8 cellular contexts compared by ENCODE assay signal in the genomic region with DNA sequence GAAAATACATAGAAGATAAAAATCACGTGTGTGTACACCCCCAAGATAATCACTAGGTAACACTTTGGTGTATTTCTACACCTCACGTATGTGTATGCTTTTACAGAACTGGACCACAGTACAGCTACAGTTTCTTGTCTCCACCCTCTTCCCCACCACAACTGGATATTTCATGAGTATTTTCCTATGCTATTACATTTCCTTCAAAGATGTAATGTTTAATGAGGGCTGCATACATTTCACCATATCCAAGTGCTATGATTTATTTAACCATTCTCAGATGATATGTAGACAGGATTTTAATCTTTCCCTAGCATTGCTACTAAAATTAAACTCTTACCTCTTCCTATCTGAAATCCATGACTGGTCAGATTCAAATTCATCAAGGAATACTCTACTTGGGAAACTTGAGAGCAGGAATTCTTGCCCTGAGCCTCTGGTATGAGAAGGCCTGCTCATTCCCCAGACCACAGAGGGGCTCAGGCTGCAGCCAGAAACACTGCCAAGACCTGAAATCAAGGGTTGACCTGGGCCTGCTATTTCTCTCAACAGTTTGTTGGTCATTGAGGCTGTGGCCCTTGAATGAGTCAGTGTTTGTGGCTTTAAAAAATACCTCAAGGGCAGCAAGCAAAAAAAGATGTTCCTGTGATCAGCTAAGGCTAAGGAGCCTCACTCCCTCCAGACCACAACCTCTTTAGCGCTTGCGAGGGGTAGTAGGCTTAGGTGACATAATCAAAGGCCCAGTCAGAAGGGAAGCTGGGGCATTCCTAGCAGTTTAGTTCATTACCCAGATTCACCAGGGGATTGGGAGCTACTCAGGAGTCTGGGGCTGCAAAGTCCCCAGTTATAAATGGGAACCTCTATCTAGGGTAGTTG. TPM values are rescaled to one million over a fixed set of nuclear protein-coding genes. Genes with fewer than 3 reads are reported as not detected.
DNase-seq lines count a peak whose midpoint lies in the region; ATAC-seq and FAIRE-seq lines count a peak whose summit lies in the region.

No MANE protein-coding gene starts in this region.

- in situ Hi-C loops in SK-MEL-5 (cut with HindIII; ENCODE audit: low pct_unique_long_range_greater_than_20kb, low sequenced_read_pairs), result no loop called here

- ATAC-seq in GM18868 (IDR thresholded peaks at IDR 0.05; ENCODE audit: unreplicated experiment) (peak; percentile 77), HG02938 (IDR thresholded peaks at IDR 0.05; ENCODE audit: unreplicated experiment) (peak; percentile 53), HG03280 (IDR thresholded peaks at IDR 0.05; ENCODE audit: unreplicated experiment) (no peak)

- peak; percentile 61 for DNase-seq in SK-MEL-5 (ENCODE audit: low read depth, low spot score)
- peak; percentile 95 for DNase-seq in non-pigmented ciliary epithelial cell (ENCODE audit: low read depth)
- DNase-seq in NCI-H1092 treated with DMSO at 0.1 percent for 48 hours (lab: John Stamatoyannopoulos, UW), result no peak
- no peak for DNase-seq in frontal cortex (ENCODE audit: low spot score in 2 of 2)
- no peak for DNase-seq in activated CD4-positive, alpha-beta T cell treated with anti-CD3 and anti-CD28 coated beads, Interleukin-2, amount 50 U/mL, for 1 hour

- FAIRE-seq in frontal cortex (lab: Jason Lieb, UNC), result no peak

RNA-seq across cellular contexts. Expression of a gene that starts 55.5 kb away (rescaled TPM):
- total RNA-seq in SK-MEL-5 (2014; rRNA removed; shearing (Covaris generic)), result 3.3 and 4.2 TPM in 2 replicates
- polyA plus RNA-seq in SK-MEL-5 (2015; cell fraction: cytosol; rRNA removed), result 26.9 and 31.5 TPM in 2 replicates
- polyA plus RNA-seq in SK-MEL-5 (2015; cell fraction: nucleus; rRNA removed), result 19.4 and 21.6 TPM in 2 replicates
- 2.4 TPM for total RNA-seq in frontal cortex

Comparison
In these comparisons a context has a peak if more than half of its experiments do, and no peak if none do; other contexts are left out.
1. DNase-seq: peak in SK-MEL-5 (single experiment) and non-pigmented ciliary epithelial cell (single experiment); none in NCI-H1092 treated with DMSO at 0.1 percent for 48 hours (single experiment), frontal cortex (0 of 2) and activated CD4-positive, alpha-beta T cell treated with anti-CD3 and anti-CD28 coated beads, Interleukin-2, amount 50 U/mL, for 1 hour (single experiment).